2 cellular contexts compared by ENCODE assay signal in the genomic region with DNA sequence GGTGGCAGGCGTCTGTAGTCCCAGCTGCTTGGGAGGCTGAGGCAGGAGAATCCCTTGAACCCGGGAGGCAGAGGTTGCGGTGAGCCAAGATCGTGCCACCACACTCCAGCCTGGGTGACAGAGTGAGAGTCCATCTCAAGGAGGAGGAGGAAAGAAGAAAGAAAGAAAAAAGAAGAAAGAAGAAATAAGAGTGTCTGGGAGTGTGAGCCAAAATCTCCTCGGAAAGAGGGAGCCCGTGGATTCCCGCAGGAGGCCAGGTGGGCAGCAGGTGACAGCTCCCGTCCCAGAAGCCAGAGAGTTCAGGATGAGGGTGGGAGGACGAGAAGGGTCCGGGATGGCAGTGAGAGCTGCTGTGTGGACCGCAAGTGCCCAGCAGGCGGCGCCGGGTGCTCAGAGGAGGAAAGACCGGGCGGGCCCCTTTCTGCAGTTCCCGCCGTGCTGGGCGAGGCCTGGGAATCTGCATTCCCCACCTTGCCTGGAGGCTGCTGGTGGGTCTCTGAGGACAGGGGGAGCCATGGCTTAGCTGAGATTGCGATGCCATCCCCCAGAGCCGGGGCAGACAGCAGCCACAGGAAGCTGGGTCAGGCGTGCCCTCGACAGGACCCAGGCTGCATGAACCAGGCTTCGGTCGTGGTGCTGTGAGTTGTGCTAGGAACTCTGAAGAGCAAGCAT.
A peak's percentile ranks its signal among the peaks of the same experiment; 100 is the strongest.
TF ChIP-seq lines count a peak whose summit lies in the region.

No MANE protein-coding gene starts in this region.

TF ChIP-seq in HEK293, 187 proteins besides CTCF, POLR2A, EP300 and RAD21 (continued from another document and continues in another):
- no peak for TF ChIP-seq ZNF660 (tag by site-specific recombination; IDR thresholded peaks at IDR 0.05)
- TF ChIP-seq KLF1 (tag by site-specific recombination; IDR thresholded peaks at IDR 0.05), result peak; percentile 34; the same call in 1 of the 2 replicates
- TF ChIP-seq, protein P1, sequence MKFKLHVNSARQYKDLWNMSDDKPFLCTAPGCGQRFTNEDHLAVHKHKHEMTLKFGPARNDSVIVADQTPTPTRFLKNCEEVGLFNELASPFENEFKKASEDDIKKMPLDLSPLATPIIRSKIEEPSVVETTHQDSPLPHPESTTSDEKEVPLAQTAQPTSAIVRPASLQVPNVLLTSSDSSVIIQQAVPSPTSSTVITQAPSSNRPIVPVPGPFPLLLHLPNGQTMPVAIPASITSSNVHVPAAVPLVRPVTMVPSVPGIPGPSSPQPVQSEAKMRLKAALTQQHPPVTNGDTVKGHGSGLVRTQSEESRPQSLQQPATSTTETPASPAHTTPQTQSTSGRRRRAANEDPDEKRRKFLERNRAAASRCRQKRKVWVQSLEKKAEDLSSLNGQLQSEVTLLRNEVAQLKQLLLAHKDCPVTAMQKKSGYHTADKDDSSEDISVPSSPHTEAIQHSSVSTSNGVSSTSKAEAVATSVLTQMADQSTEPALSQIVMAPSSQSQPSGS (tag by site-specific recombination; IDR thresholded peaks at IDR 0.05; ENCODE audit: low read depth), result no peak
- no peak for TF ChIP-seq ZNF292 (tag by site-specific recombination; IDR thresholded peaks at IDR 0.05; ENCODE audit: borderline replicate concordance, low read depth)
- no peak for TF ChIP-seq SETDB1 (IDR thresholded peaks at IDR 0.05; ENCODE audit: insufficient read length, low read length)
- TF ChIP-seq KLF10 (tag by site-specific recombination; IDR thresholded peaks at IDR 0.05), result no peak
- TF ChIP-seq ZNF37A (tag by site-specific recombination; IDR thresholded peaks at IDR 0.05), result no peak
- TF ChIP-seq, protein P2, sequence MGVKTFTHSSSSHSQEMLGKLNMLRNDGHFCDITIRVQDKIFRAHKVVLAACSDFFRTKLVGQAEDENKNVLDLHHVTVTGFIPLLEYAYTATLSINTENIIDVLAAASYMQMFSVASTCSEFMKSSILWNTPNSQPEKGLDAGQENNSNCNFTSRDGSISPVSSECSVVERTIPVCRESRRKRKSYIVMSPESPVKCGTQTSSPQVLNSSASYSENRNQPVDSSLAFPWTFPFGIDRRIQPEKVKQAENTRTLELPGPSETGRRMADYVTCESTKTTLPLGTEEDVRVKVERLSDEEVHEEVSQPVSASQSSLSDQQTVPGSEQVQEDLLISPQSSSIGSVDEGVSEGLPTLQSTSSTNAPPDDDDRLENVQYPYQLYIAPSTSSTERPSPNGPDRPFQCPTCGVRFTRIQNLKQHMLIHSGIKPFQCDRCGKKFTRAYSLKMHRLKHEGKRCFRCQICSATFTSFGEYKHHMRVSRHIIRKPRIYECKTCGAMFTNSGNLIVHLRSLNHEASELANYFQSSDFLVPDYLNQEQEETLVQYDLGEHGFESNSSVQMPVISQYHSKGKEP (tag by site-specific recombination; IDR thresholded peaks at IDR 0.05), result no peak
- TF ChIP-seq, protein P3, sequence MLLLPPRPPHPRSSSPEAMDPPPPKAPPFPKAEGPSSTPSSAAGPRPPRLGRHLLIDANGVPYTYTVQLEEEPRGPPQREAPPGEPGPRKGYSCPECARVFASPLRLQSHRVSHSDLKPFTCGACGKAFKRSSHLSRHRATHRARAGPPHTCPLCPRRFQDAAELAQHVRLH (tag by site-specific recombination; IDR thresholded peaks at IDR 0.05), result 0 out of 2 replicates have a peak, but pooled peaks have one; percentile 40
- TF ChIP-seq, protein P4, sequence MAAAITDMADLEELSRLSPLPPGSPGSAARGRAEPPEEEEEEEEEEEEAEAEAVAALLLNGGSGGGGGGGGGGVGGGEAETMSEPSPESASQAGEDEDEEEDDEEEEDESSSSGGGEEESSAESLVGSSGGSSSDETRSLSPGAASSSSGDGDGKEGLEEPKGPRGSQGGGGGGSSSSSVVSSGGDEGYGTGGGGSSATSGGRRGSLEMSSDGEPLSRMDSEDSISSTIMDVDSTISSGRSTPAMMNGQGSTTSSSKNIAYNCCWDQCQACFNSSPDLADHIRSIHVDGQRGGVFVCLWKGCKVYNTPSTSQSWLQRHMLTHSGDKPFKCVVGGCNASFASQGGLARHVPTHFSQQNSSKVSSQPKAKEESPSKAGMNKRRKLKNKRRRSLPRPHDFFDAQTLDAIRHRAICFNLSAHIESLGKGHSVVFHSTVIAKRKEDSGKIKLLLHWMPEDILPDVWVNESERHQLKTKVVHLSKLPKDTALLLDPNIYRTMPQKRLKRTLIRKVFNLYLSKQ (tag by site-specific recombination; IDR thresholded peaks at IDR 0.05; ENCODE audit: borderline replicate concordance), result no peak
- TF ChIP-seq YY2 (tag by site-specific recombination; IDR thresholded peaks at IDR 0.05), result no peak
- TF ChIP-seq ZNF548 (tag by site-specific recombination; IDR thresholded peaks at IDR 0.05), result no peak
- TF ChIP-seq ZNF843 (tag by site-specific recombination; IDR thresholded peaks at IDR 0.05), result no peak
- no peak for TF ChIP-seq ZNF157 (tag by site-specific recombination; IDR thresholded peaks at IDR 0.05)
- no peak for TF ChIP-seq ZNF266 (tag by site-specific recombination; IDR thresholded peaks at IDR 0.05; ENCODE audit: low read depth)
- TF ChIP-seq ZNF48 (tag by site-specific recombination; IDR thresholded peaks at IDR 0.05), result no peak
- TF ChIP-seq ZNF664 (tag by site-specific recombination; IDR thresholded peaks at IDR 0.05), result no peak
- no peak for TF ChIP-seq ZNF560 (tag by site-specific recombination; IDR thresholded peaks at IDR 0.05; ENCODE audit: borderline replicate concordance)
- no peak for TF ChIP-seq RBAK (tag by site-specific recombination; IDR thresholded peaks at IDR 0.05)
- no peak for TF ChIP-seq ZBTB17 (tag by site-specific recombination; IDR thresholded peaks at IDR 0.05)
- peak; percentile 69; the same call in 1 of the 2 replicates for TF ChIP-seq TRIM28 (IDR thresholded peaks at IDR 0.05; ENCODE audit: borderline replicate concordance, low read length)
- TF ChIP-seq ZNF302 (tag by site-specific recombination; IDR thresholded peaks at IDR 0.05; ENCODE audit: low read depth), result no peak
- TF ChIP-seq SP3 (tag by site-specific recombination; IDR thresholded peaks at IDR 0.05), result no peak
- TF ChIP-seq ZNF585B (tag by site-specific recombination; IDR thresholded peaks at IDR 0.05), result no peak
- no peak for TF ChIP-seq ZNF830 (tag by site-specific recombination; IDR thresholded peaks at IDR 0.05; ENCODE audit: low read depth)
- no peak for TF ChIP-seq ZFP37 (tag by site-specific recombination; IDR thresholded peaks at IDR 0.05)
- TF ChIP-seq ZNF530 (tag by site-specific recombination; IDR thresholded peaks at IDR 0.05; ENCODE audit: low read depth), result no peak
- no peak for TF ChIP-seq SALL2 (tag by site-specific recombination; IDR thresholded peaks at IDR 0.05; ENCODE audit: borderline replicate concordance)
- no peak for TF ChIP-seq ZNF416 (tag by site-specific recombination; IDR thresholded peaks at IDR 0.05)
- TF ChIP-seq ZNF112 (tag by site-specific recombination; IDR thresholded peaks at IDR 0.05), result no peak
- no peak for TF ChIP-seq ZBTB7A (tag by site-specific recombination; IDR thresholded peaks at IDR 0.05; ENCODE audit: low read depth)
- peak; percentile 64; the same call in 1 of the 2 replicates for TF ChIP-seq ZSCAN30 (tag by site-specific recombination; IDR thresholded peaks at IDR 0.05)
- no peak for TF ChIP-seq ZNF521 (tag by site-specific recombination; IDR thresholded peaks at IDR 0.05)

TF ChIP-seq in HepG2, 621 proteins besides CTCF, POLR2A, EP300 and RAD21 (continued from another document and continues in another):
- TF ChIP-seq, protein P5, sequence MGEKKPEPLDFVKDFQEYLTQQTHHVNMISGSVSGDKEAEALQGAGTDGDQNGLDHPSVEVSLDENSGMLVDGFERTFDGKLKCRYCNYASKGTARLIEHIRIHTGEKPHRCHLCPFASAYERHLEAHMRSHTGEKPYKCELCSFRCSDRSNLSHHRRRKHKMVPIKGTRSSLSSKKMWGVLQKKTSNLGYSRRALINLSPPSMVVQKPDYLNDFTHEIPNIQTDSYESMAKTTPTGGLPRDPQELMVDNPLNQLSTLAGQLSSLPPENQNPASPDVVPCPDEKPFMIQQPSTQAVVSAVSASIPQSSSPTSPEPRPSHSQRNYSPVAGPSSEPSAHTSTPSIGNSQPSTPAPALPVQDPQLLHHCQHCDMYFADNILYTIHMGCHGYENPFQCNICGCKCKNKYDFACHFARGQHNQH (CRISPR knock-in tag; IDR thresholded peaks at IDR 0.05), result 0 out of 2 replicates have a peak, but pooled peaks have one; percentile 20
- TF ChIP-seq, protein P3 (CRISPR knock-in tag; IDR thresholded peaks at IDR 0.05; ENCODE audit: borderline replicate concordance, low read depth), result no peak
- no peak for TF ChIP-seq ZNF737 (CRISPR knock-in tag; IDR thresholded peaks at IDR 0.05; ENCODE audit: borderline replicate concordance)
- no peak for TF ChIP-seq KLF12 (CRISPR knock-in tag; IDR thresholded peaks at IDR 0.05; ENCODE audit: borderline replicate concordance)
- no peak for TF ChIP-seq NR2F2 (IDR thresholded peaks at IDR 0.05; ENCODE audit: borderline replicate concordance, low read depth)
- no peak for TF ChIP-seq DNMT1 (CRISPR knock-in tag; IDR thresholded peaks at IDR 0.05)
- TF ChIP-seq ZNF383 (CRISPR knock-in tag; IDR thresholded peaks at IDR 0.05; ENCODE audit: borderline replicate concordance), result no peak
- TF ChIP-seq, protein P6, sequence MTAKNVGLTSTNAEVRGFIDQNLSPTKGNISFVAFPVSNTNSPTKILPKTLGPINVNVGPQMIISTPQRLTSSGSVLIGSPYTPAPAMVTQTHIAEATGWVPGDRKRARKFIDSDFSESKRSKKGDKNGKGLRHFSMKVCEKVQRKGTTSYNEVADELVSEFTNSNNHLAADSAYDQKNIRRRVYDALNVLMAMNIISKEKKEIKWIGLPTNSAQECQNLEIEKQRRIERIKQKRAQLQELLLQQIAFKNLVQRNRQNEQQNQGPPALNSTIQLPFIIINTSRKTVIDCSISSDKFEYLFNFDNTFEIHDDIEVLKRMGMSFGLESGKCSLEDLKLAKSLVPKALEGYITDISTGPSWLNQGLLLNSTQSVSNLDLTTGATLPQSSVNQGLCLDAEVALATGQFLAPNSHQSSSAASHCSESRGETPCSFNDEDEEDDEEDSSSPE (CRISPR knock-in tag; IDR thresholded peaks at IDR 0.05), result peak; percentile 86
- no peak for TF ChIP-seq KMT2B (CRISPR knock-in tag; IDR thresholded peaks at IDR 0.05)
- TF ChIP-seq ZNF562 (CRISPR knock-in tag; IDR thresholded peaks at IDR 0.05; ENCODE audit: borderline replicate concordance), result no peak
- TF ChIP-seq, protein P7, sequence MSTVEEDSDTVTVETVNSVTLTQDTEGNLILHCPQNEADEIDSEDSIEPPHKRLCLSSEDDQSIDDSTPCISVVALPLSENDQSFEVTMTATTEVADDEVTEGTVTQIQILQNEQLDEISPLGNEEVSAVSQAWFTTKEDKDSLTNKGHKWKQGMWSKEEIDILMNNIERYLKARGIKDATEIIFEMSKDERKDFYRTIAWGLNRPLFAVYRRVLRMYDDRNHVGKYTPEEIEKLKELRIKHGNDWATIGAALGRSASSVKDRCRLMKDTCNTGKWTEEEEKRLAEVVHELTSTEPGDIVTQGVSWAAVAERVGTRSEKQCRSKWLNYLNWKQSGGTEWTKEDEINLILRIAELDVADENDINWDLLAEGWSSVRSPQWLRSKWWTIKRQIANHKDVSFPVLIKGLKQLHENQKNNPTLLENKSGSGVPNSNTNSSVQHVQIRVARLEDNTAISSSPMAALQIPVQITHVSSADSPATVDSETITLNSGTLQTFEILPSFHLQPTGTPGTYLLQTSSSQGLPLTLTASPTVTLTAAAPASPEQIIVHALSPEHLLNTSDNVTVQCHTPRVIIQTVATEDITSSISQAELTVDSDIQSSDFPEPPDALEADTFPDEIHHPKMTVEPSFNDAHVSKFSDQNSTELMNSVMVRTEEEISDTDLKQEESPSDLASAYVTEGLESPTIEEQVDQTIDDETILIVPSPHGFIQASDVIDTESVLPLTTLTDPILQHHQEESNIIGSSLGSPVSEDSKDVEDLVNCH (CRISPR knock-in tag; IDR thresholded peaks at IDR 0.05), result no peak
- TF ChIP-seq REL (CRISPR knock-in tag; conservative IDR thresholded peaks at IDR 0.05), result no peak
- no peak for TF ChIP-seq THAP11 (CRISPR knock-in tag; IDR thresholded peaks at IDR 0.05)
- TF ChIP-seq FOSL2 (CRISPR knock-in tag; IDR thresholded peaks at IDR 0.05), result no peak; the same call in 1 of the 2 replicates
- TF ChIP-seq TEAD2 (CRISPR knock-in tag; IDR thresholded peaks at IDR 0.05), result no peak
- TF ChIP-seq ZNF546 (CRISPR knock-in tag; conservative IDR thresholded peaks at IDR 0.05), result no peak
- no peak for TF ChIP-seq SP5 (CRISPR knock-in tag; IDR thresholded peaks at IDR 0.05; ENCODE audit: borderline replicate concordance, low read depth)
- no peak for TF ChIP-seq ZNF629 (CRISPR knock-in tag; conservative IDR thresholded peaks at IDR 0.05)
- TF ChIP-seq CHD4 (IDR thresholded peaks at IDR 0.05; ENCODE audit: borderline replicate concordance, low read length), result no peak
- TF ChIP-seq, protein P8, sequence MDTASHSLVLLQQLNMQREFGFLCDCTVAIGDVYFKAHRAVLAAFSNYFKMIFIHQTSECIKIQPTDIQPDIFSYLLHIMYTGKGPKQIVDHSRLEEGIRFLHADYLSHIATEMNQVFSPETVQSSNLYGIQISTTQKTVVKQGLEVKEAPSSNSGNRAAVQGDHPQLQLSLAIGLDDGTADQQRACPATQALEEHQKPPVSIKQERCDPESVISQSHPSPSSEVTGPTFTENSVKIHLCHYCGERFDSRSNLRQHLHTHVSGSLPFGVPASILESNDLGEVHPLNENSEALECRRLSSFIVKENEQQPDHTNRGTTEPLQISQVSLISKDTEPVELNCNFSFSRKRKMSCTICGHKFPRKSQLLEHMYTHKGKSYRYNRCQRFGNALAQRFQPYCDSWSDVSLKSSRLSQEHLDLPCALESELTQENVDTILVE (CRISPR knock-in tag; IDR thresholded peaks at IDR 0.05), result no peak
- no peak for TF ChIP-seq NFRKB (IDR thresholded peaks at IDR 0.05)
- TF ChIP-seq ZNF33B (CRISPR knock-in tag; IDR thresholded peaks at IDR 0.05), result no peak
- TF ChIP-seq, protein P9, sequence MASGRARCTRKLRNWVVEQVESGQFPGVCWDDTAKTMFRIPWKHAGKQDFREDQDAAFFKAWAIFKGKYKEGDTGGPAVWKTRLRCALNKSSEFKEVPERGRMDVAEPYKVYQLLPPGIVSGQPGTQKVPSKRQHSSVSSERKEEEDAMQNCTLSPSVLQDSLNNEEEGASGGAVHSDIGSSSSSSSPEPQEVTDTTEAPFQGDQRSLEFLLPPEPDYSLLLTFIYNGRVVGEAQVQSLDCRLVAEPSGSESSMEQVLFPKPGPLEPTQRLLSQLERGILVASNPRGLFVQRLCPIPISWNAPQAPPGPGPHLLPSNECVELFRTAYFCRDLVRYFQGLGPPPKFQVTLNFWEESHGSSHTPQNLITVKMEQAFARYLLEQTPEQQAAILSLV (CRISPR knock-in tag; IDR thresholded peaks at IDR 0.05; ENCODE audit: borderline replicate concordance), result no peak
- no peak for TF ChIP-seq ZNF431 (CRISPR knock-in tag; IDR thresholded peaks at IDR 0.05; ENCODE audit: borderline replicate concordance, low read depth)
- no peak for TF ChIP-seq EED (CRISPR knock-in tag; IDR thresholded peaks at IDR 0.05)
- TF ChIP-seq U2AF1 (optimal IDR thresholded peaks at IDR 0.05; ENCODE audit: low read depth, low read length), result no peak
- no peak for TF ChIP-seq PRPF4 (IDR thresholded peaks at IDR 0.05; ENCODE audit: low read depth, low read length, poor library complexity, severe bottlenecking)
- TF ChIP-seq SATB2 (CRISPR knock-in tag; IDR thresholded peaks at IDR 0.05), result no peak
- TF ChIP-seq SALL2 (CRISPR knock-in tag; IDR thresholded peaks at IDR 0.05), result no peak
- no peak for TF ChIP-seq TAF15 (IDR thresholded peaks at IDR 0.05; ENCODE audit: low read depth, low read length, poor library complexity, severe bottlenecking)
- TF ChIP-seq AKAP8 (CRISPR knock-in tag; IDR thresholded peaks at IDR 0.05), result no peak
- TF ChIP-seq NRL (CRISPR knock-in tag; IDR thresholded peaks at IDR 0.05; ENCODE audit: borderline replicate concordance), result 0 out of 2 replicates have a peak, but pooled peaks have one; percentile 29
- no peak for TF ChIP-seq ZNF232 (CRISPR knock-in tag; IDR thresholded peaks at IDR 0.05; ENCODE audit: borderline replicate concordance)
- no peak for TF ChIP-seq SAFB2 (CRISPR knock-in tag; IDR thresholded peaks at IDR 0.05; ENCODE audit: borderline replicate concordance, low read depth)
- no peak for TF ChIP-seq SKI (IDR thresholded peaks at IDR 0.05; ENCODE audit: partially characterized antibody)
